Comparison of ENCODE assay signal across 8 cellular contexts in the genomic region with DNA sequence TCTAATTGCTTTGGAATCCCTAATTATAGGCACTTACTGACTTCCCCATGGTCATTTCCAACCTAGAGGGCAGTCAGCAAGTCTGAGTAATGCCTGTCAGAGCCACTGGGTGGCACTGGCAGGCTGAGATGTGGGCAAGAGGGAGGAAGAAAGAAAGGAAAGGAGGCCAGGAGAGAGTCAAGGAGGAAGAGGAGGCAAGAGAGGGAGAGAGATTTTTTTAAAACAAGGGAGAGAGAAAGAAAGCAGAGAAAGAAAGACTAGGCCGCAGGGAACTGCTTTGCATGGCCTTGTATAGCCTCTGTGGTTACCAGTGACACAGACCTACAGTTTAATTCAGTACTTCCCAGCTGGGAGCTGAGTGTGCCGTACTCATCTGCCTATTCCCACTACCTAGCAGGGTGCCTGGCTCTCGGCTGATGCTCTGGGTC.
DNase-seq lines count a peak whose midpoint lies in the region; ATAC-seq and TF ChIP-seq lines count a peak whose summit lies in the region.

No MANE protein-coding gene starts in this region.

- H3K4me1 ChIP-seq in OCI-LY1 (ENCODE audit: insufficient read depth, low read length, severe bottlenecking), result peaks cover 4% of the 10 kb centered on the region
- H3K4me1 ChIP-seq in neutrophil (ENCODE audit: control insufficient read depth in 1 of 2, insufficient read depth in 1 of 2, low read depth in 1 of 2, low read length in 1 of 2), result no peaks in the 10 kb centered on the region
- H3K4me1 ChIP-seq in uterus, result no peaks in the 10 kb centered on the region

- H4K20me1 ChIP-seq in OCI-LY1 (ENCODE audit: insufficient read depth, low read length), result no peaks in the 10 kb centered on the region

- H3K4me3 ChIP-seq in AG04449 (ENCODE audit: low read depth, low read length) (no peak overlapping the region), OCI-LY1 (ENCODE audit: low read depth, low read length, poor library complexity, severe bottlenecking) (no peak overlapping the region), neutrophil (ENCODE audit: low read depth in 1 of 2, low read length in 1 of 2) (no peak overlapping the region), uterus (no peak overlapping the region)

- H3K27me3 Mint-ChIP-seq in activated T-helper 1 cell treated with anti-CD3 and anti-CD28 coated beads, Interleukin-12 subunit alpha, Interleukin-12 subunit beta, Interleukin-2, Interleukin-4 antibody, amounts not matched to agents 30 ng/mL and 10 ng/mL and 1 ng/mL, durations not matched to agents 14 hours and 24 hours and 36 hours (ENCODE audit: insufficient read depth), result peaks cover 23% of the 10 kb centered on the region

- TF ChIP-seq POLR2A in uterus (IDR thresholded peaks at IDR 0.05), result no peak

- in situ Hi-C loops in GM13977 (cut with MboI; ENCODE audit: low pct_unique_long_range_greater_than_20kb, low sequenced_read_pairs, unreplicated experiment), result loop anchor here (10.0 kb wide), 1 partner anchor 561 kb away; no protein-coding TSS in a partner anchor

- H3K9me3 ChIP-seq in OCI-LY1 (ENCODE audit: low read length) (no peaks in the 10 kb centered on the region), neutrophil (no peaks in the 10 kb centered on the region), uterus (no peaks in the 10 kb centered on the region)

- POLR2A ChIA-PET in AG04449 (lab: Yijun Ruan, JAX), result no interaction called here

- H2AFZ ChIP-seq in OCI-LY1 (ENCODE audit: low read length), result no peak overlapping the region

- H3K27ac ChIP-seq in OCI-LY1 (ENCODE audit: low read depth, low read length, poor library complexity, severe bottlenecking) (no peak overlapping the region), neutrophil (no peak overlapping the region), uterus (no peak overlapping the region)

- H3K79me2 ChIP-seq in OCI-LY1 (ENCODE audit: insufficient read depth, low read length), result no peaks in the 10 kb centered on the region

- no peaks in the 10 kb centered on the region for H3K27me3 ChIP-seq in OCI-LY1 (ENCODE audit: insufficient read depth, low read length)
- peaks cover 30% of the 10 kb centered on the region for H3K27me3 ChIP-seq in neutrophil
- no peaks in the 10 kb centered on the region for H3K27me3 ChIP-seq in uterus

- H3K36me3 ChIP-seq in OCI-LY1 (ENCODE audit: insufficient read depth, low read length), result no peaks in the 10 kb centered on the region
- no peaks in the 10 kb centered on the region for H3K36me3 ChIP-seq in neutrophil
- no peaks in the 10 kb centered on the region for H3K36me3 ChIP-seq in uterus

- H3K4me1 Mint-ChIP-seq in activated T-helper 1 cell treated with anti-CD3 and anti-CD28 coated beads, Interleukin-12 subunit alpha, Interleukin-12 subunit beta, Interleukin-2, Interleukin-4 antibody, amounts not matched to agents 30 ng/mL and 10 ng/mL and 1 ng/mL, durations not matched to agents 14 hours and 24 hours and 36 hours (ENCODE audit: low read depth), result peaks cover 19% of the 10 kb centered on the region

- no peak overlapping the region for H3K4me2 ChIP-seq in OCI-LY1 (ENCODE audit: low read length)

- H3K9ac ChIP-seq in OCI-LY1 (ENCODE audit: low read length), result no peak overlapping the region

- peak; percentile 93 for TF ChIP-seq CTCF in AG04449 (IDR thresholded peaks at IDR 0.05; ENCODE audit: insufficient read depth, low read length, missing control alignments)
- TF ChIP-seq CTCF in GM13977 (IDR thresholded peaks at IDR 0.05; ENCODE audit: extremely low read depth, insufficient read depth, missing control alignments), result peak; percentile 98
- peak; percentile 98 for TF ChIP-seq CTCF in OCI-LY1 (IDR thresholded peaks at IDR 0.05; ENCODE audit: low read length)
- TF ChIP-seq CTCF in neutrophil (IDR thresholded peaks at IDR 0.05), result peak; percentile 84
- TF ChIP-seq CTCF in uterus (IDR thresholded peaks at IDR 0.05), result peak; percentile 65 to 83 (median 76)

- no peaks in the 10 kb centered on the region for H3F3A ChIP-seq in OCI-LY1 (ENCODE audit: insufficient read depth, low read length)

- DNase-seq in AG04449 (ENCODE audit: low read depth, low spot score) (no peak), GM13977 (ENCODE audit: low spot score) (peak; percentile 45), fibroblast of the conjunctiva (ENCODE audit: low read depth) (peak; percentile 39), uterus (peak in 1 of 2 donors; percentile 58)
- DNase-seq in activated T-helper 1 cell treated with anti-CD3 and anti-CD28 coated beads, Interleukin-12 subunit alpha, Interleukin-12 subunit beta, Interleukin-2, Interleukin-4 antibody, amounts not matched to agents 30 ng/mL and 10 ng/mL and 1 ng/mL, durations not matched to agents 14 hours and 24 hours and 36 hours (ENCODE audit: low spot score), result peak; percentile 27

- peak; percentile 62 for ATAC-seq in HG02943 (IDR thresholded peaks at IDR 0.05; ENCODE audit: low read depth, unreplicated experiment)

- no peak overlapping the region for H3K4me3 Mint-ChIP-seq in activated T-helper 1 cell treated with anti-CD3 and anti-CD28 coated beads, Interleukin-12 subunit alpha, Interleukin-12 subunit beta, Interleukin-2, Interleukin-4 antibody, amounts not matched to agents 30 ng/mL and 10 ng/mL and 1 ng/mL, durations not matched to agents 14 hours and 24 hours and 36 hours

- H3K9me3 Mint-ChIP-seq in activated T-helper 1 cell treated with anti-CD3 and anti-CD28 coated beads, Interleukin-12 subunit alpha, Interleukin-12 subunit beta, Interleukin-2, Interleukin-4 antibody, amounts not matched to agents 30 ng/mL and 10 ng/mL and 1 ng/mL, durations not matched to agents 14 hours and 24 hours and 36 hours, result no peaks in the 10 kb centered on the region

- H3K27ac Mint-ChIP-seq in activated T-helper 1 cell treated with anti-CD3 and anti-CD28 coated beads, Interleukin-12 subunit alpha, Interleukin-12 subunit beta, Interleukin-2, Interleukin-4 antibody, amounts not matched to agents 30 ng/mL and 10 ng/mL and 1 ng/mL, durations not matched to agents 14 hours and 24 hours and 36 hours, result no peak overlapping the region

- intact Hi-C loops in activated T-helper 1 cell treated with anti-CD3 and anti-CD28 coated beads, Interleukin-12 subunit alpha, Interleukin-12 subunit beta, Interleukin-2, Interleukin-4 antibody, amounts not matched to agents 30 ng/mL and 10 ng/mL and 1 ng/mL, durations not matched to agents 14 hours and 24 hours and 36 hours (cut with micrococcal nuclease), result loop anchor here (1.0 to 5.0 kb wide), 8 partner anchors 102 to 1128 kb away; no protein-coding TSS in a partner anchor
- intact Hi-C loops in uterus (cut with DNase I; ENCODE audit: low total_unique reads), result no loop called here

- H3K9me2 ChIP-seq in OCI-LY1 (ENCODE audit: low read depth, low read length), result no peaks in the 10 kb centered on the region

- H3K36me3 Mint-ChIP-seq in activated T-helper 1 cell treated with anti-CD3 and anti-CD28 coated beads, Interleukin-12 subunit alpha, Interleukin-12 subunit beta, Interleukin-2, Interleukin-4 antibody, amounts not matched to agents 30 ng/mL and 10 ng/mL and 1 ng/mL, durations not matched to agents 14 hours and 24 hours and 36 hours (ENCODE audit: low read depth), result no peaks in the 10 kb centered on the region

- CTCF ChIA-PET in AG04449 (lab: Yijun Ruan, JAX), result interaction anchor here (0.7 to 5.5 kb wide), 37 partner anchors 8 to 1226 kb away, joined by 3 to 38 read pairs (median 4); a partner anchor contains a TSS
